In the genomic region with DNA sequence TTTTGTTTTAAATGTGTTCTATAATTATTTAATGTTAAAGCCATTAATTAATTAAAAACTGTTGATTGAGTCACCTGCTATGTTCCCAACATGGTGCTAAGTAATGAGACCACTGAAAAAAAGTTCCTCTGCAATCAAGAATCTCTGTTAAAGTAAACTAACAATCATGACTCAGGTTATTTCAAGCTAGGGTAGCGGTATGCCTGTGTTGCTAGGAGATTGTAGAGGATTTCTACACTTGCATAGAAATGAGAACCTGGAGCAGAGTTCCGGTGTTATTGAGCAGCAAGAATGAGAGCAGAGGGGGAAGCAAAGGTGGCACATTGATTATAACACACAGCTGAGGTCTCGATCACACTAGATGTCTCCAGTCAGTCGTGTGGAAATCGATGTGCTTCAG, we compare ENCODE assay signal across 21 cellular contexts. TPM values are rescaled to one million over a fixed set of nuclear protein-coding genes. Genes with fewer than 3 reads are reported as not detected.
DNase-seq lines count a peak whose midpoint lies in the region; ATAC-seq, FAIRE-seq and TF ChIP-seq lines count a peak whose summit lies in the region.
"Had no signal": no experiment of that assay in that cellular context is flagged by ENCODE, and none has a peak within 500 bp of the region (broad histone marks: within the 10 kb centered on the region; RNA-seq: fewer than 3 reads in every experiment).

No MANE protein-coding gene starts in this region.

- peak overlapping the region; percentile 51 to 85 (median 78) for H3K27ac Mint-ChIP-seq in nephron
- H3K27ac Mint-ChIP-seq in activated T-helper 1 cell treated with anti-CD3 and anti-CD28 coated beads, Interleukin-12 subunit alpha, Interleukin-12 subunit beta, Interleukin-2, Interleukin-4 antibody, amounts not matched to agents 30 ng/mL and 10 ng/mL and 1 ng/mL, durations not matched to agents 14 hours and 24 hours and 36 hours: no peak overlapping the region
- H3K27ac Mint-ChIP-seq: CD4-positive, alpha-beta memory T cell had no signal

- peak overlapping the region; percentile 31 to 45; a peak in 3 of 6 replicates for H3K27ac ChIP-seq in A549
- no peak overlapping the region for H3K27ac ChIP-seq in body of pancreas
- H3K27ac ChIP-seq: BLaER1 had no signal

- ATAC-seq in A549: peak; percentile 30 to 49; a peak in 2 of 6 replicates
- no peak for ATAC-seq in body of pancreas
- ATAC-seq: K562 had no signal

- H3K4me1 ChIP-seq in A549: peaks cover 11% of the 10 kb centered on the region
- no peaks in the 10 kb centered on the region for H3K4me1 ChIP-seq in body of pancreas
- H3K4me1 ChIP-seq: BLaER1 had no signal

- TF ChIP-seq RAD21 in A549 (conservative IDR thresholded peaks at IDR 0.05 in 1 of 2, IDR thresholded peaks at IDR 0.05 in 1 of 2): no peak

- POLR2A ChIA-PET in A549 (lab: Yijun Ruan, JAX): no interaction called here

- TF ChIP-seq CTCF in A549 (IDR thresholded peaks at IDR 0.05): no peak
- no peak for TF ChIP-seq CTCF in epithelial cell of esophagus (IDR thresholded peaks at IDR 0.05; ENCODE audit: insufficient read depth, low read depth, low read length, missing control alignments)
- TF ChIP-seq CTCF in nephron (IDR thresholded peaks at IDR 0.05; ENCODE audit: unreplicated experiment in 3 of 3): no peak
- no peak for TF ChIP-seq CTCF in body of pancreas (IDR thresholded peaks at IDR 0.05)

- no peaks in the 10 kb centered on the region for H3K9me3 ChIP-seq in A549
- no peaks in the 10 kb centered on the region for H3K9me3 ChIP-seq in body of pancreas
- H3K9me3 ChIP-seq: BLaER1 had no signal

- CTCF ChIA-PET in A549 (lab: Yijun Ruan, JAX): no interaction called here

- no peak for TF ChIP-seq POLR2A in A549 (IDR thresholded peaks at IDR 0.05; ENCODE audit: low read length)
- TF ChIP-seq POLR2A in body of pancreas (IDR thresholded peaks at IDR 0.05): no peak

- H3K36me3 ChIP-seq in body of pancreas (replicated peaks in 1 of 2; ENCODE audit: insufficient read depth in 1 of 2, low read depth in 2 of 2): no peaks in the 10 kb centered on the region
- H3K36me3 ChIP-seq: BLaER1 had no signal

- TF ChIP-seq EP300 in A549 (IDR thresholded peaks at IDR 0.05): no peak

- DNase-seq in A549 (ENCODE audit: low read depth in 1 of 2, low spot score in 1 of 2) (peak in 1 of 2 experiments; percentile 26), M059J (ENCODE audit: low read depth) (peak; percentile 55), epithelial cell of esophagus (ENCODE audit: low read depth) (peak; percentile 5), body of pancreas (no peak)
- no peak for DNase-seq in stimulated activated CD4-positive, alpha-beta T cell treated with anti-CD3 and anti-CD28 coated beads, Interleukin-4, amount 100 ng/mL, for 1 hour
- no peak for DNase-seq in activated T-helper 1 cell treated with anti-CD3 and anti-CD28 coated beads, Interleukin-12 subunit alpha, Interleukin-12 subunit beta, Interleukin-2, Interleukin-4 antibody, amounts not matched to agents 30 ng/mL and 10 ng/mL and 1 ng/mL, durations not matched to agents 14 hours and 24 hours and 36 hours (ENCODE audit: low spot score)
- DNase-seq: Calu3; CD4-positive, alpha-beta memory T cell; NCI-H1105; NCI-H2081 treated with DMSO at 0.1 percent for 48 hours; NCI-H510A; NCI-H82; OCI-M1; SHP77 treated with DMSO at 0.1 percent for 48 hours had no signal

- intact Hi-C loops in activated T-helper 1 cell treated with anti-CD3 and anti-CD28 coated beads, Interleukin-12 subunit alpha, Interleukin-12 subunit beta, Interleukin-2, Interleukin-4 antibody, amounts not matched to agents 30 ng/mL and 10 ng/mL and 1 ng/mL, durations not matched to agents 14 hours and 24 hours and 36 hours (cut with micrococcal nuclease): no loop called here
- intact Hi-C loops in body of pancreas (cut with DNase I): no loop called here

- 36% methylated on average over 5 of the region's 5 CpGs for WGBS in A549 (ENCODE audit: missing lambda C conversion rate)
- 54 to 64% methylated on average over 5 of the region's 5 CpGs for WGBS in body of pancreas, 2 donors

- H3K4me1 Mint-ChIP-seq in nephron: peaks cover 4% of the 10 kb centered on the region
- H3K4me1 Mint-ChIP-seq in activated T-helper 1 cell treated with anti-CD3 and anti-CD28 coated beads, Interleukin-12 subunit alpha, Interleukin-12 subunit beta, Interleukin-2, Interleukin-4 antibody, amounts not matched to agents 30 ng/mL and 10 ng/mL and 1 ng/mL, durations not matched to agents 14 hours and 24 hours and 36 hours (ENCODE audit: low read depth): no peaks in the 10 kb centered on the region
- H3K4me1 Mint-ChIP-seq: CD4-positive, alpha-beta memory T cell had no signal

- H3K27me3 ChIP-seq in body of pancreas: no peaks in the 10 kb centered on the region
- H3K27me3 ChIP-seq: BLaER1 had no signal

- H3K36me3 Mint-ChIP-seq in nephron (ENCODE audit: low read depth): no peaks in the 10 kb centered on the region
- H3K36me3 Mint-ChIP-seq in activated T-helper 1 cell treated with anti-CD3 and anti-CD28 coated beads, Interleukin-12 subunit alpha, Interleukin-12 subunit beta, Interleukin-2, Interleukin-4 antibody, amounts not matched to agents 30 ng/mL and 10 ng/mL and 1 ng/mL, durations not matched to agents 14 hours and 24 hours and 36 hours (ENCODE audit: low read depth): no peaks in the 10 kb centered on the region
- H3K36me3 Mint-ChIP-seq: CD4-positive, alpha-beta memory T cell had no signal

- H3K4me3 Mint-ChIP-seq in nephron: no peak overlapping the region
- H3K4me3 Mint-ChIP-seq in activated T-helper 1 cell treated with anti-CD3 and anti-CD28 coated beads, Interleukin-12 subunit alpha, Interleukin-12 subunit beta, Interleukin-2, Interleukin-4 antibody, amounts not matched to agents 30 ng/mL and 10 ng/mL and 1 ng/mL, durations not matched to agents 14 hours and 24 hours and 36 hours: no peak overlapping the region
- H3K4me3 Mint-ChIP-seq: CD4-positive, alpha-beta memory T cell had no signal

- H3K27me3 Mint-ChIP-seq in nephron (ENCODE audit: low read depth): no peaks in the 10 kb centered on the region
- no peaks in the 10 kb centered on the region for H3K27me3 Mint-ChIP-seq in activated T-helper 1 cell treated with anti-CD3 and anti-CD28 coated beads, Interleukin-12 subunit alpha, Interleukin-12 subunit beta, Interleukin-2, Interleukin-4 antibody, amounts not matched to agents 30 ng/mL and 10 ng/mL and 1 ng/mL, durations not matched to agents 14 hours and 24 hours and 36 hours (ENCODE audit: insufficient read depth)

- no peaks in the 10 kb centered on the region for H3K9me3 Mint-ChIP-seq in nephron
- H3K9me3 Mint-ChIP-seq in activated T-helper 1 cell treated with anti-CD3 and anti-CD28 coated beads, Interleukin-12 subunit alpha, Interleukin-12 subunit beta, Interleukin-2, Interleukin-4 antibody, amounts not matched to agents 30 ng/mL and 10 ng/mL and 1 ng/mL, durations not matched to agents 14 hours and 24 hours and 36 hours: no peaks in the 10 kb centered on the region

- peak overlapping the region; percentile 51 for H3K4me2 ChIP-seq in A549
- H3K4me2 ChIP-seq: BLaER1 had no signal

- FAIRE-seq in A549 (lab: Jason Lieb, UNC): no peak
- FAIRE-seq: GM12892, H1, K562 had no signal

- H3K4me3 ChIP-seq in A549 (no peak overlapping the region), epithelial cell of esophagus (ENCODE audit: low read length) (no peak overlapping the region), body of pancreas (no peak overlapping the region)
- H3K4me3 ChIP-seq: BLaER1, K562 had no signal

TF ChIP-seq in A549, 52 proteins besides CTCF, POLR2A, EP300 and RAD21:
- TF ChIP-seq MAFK (IDR thresholded peaks at IDR 0.05; ENCODE audit: partially characterized antibody) (peak; percentile 48), TP53 (CRISPR knock-in tag; IDR thresholded peaks at IDR 0.05) (no peak)

RNA-seq across cellular contexts. Expression of a gene that starts 41.4 kb away (rescaled TPM):
- polyA plus RNA-seq in A549 (2011; rRNA removed): not detected in 2 replicates
- polyA plus RNA-seq in A549 (2012; cell fraction: cytosol; rRNA removed): not detected in 2 replicates
- not detected in 2 replicates for polyA plus RNA-seq in A549 (2012; cell fraction: nucleus; rRNA removed)
- polyA plus RNA-seq in A549 (2017; fragmentation: RNase III; extraction: RNeasy Plus Mini Kit Qiagen cat#74134 plus additional on column Dnase treatment): not detected in 3 replicates
- polyA minus RNA-seq in A549 (2011; rRNA and poly(A)+ RNA removed): not detected in 2 replicates
- total RNA-seq in M059J (2014; rRNA removed; shearing (Covaris generic)): not detected in 2 replicates
- total RNA-seq in activated T-helper 1 cell treated with anti-CD3 and anti-CD28 coated beads, Interleukin-12 subunit alpha, Interleukin-12 subunit beta, Interleukin-2, Interleukin-4 antibody, amounts not matched to agents 30 ng/mL and 10 ng/mL and 1 ng/mL, durations not matched to agents 14 hours and 24 hours and 36 hours: not detected in 2 replicates
- total RNA-seq in body of pancreas: not detected
- total RNA-seq: A673; Calu3; CD4-positive, alpha-beta memory T cell; H1; K562; RPMI7951 had no signal
- polyA plus RNA-seq: CD4-positive, alpha-beta memory T cell; H1; K562 had no signal

RNA-seq across cellular contexts. Expression of a gene that starts 60.0 kb away (rescaled TPM):
- not detected in 2 replicates for polyA plus RNA-seq in A549 (2011; rRNA removed)
- not detected in 2 replicates for polyA plus RNA-seq in A549 (2012; cell fraction: cytosol; rRNA removed)
- not detected in 2 replicates for polyA plus RNA-seq in A549 (2012; cell fraction: nucleus; rRNA removed)
- polyA plus RNA-seq in A549 (2017; fragmentation: RNase III; extraction: RNeasy Plus Mini Kit Qiagen cat#74134 plus additional on column Dnase treatment): not detected in 3 replicates
- polyA minus RNA-seq in A549 (2011; rRNA and poly(A)+ RNA removed): not detected in 2 replicates
- total RNA-seq in M059J (2014; rRNA removed; shearing (Covaris generic)): 0.02 TPM in 1 of 2 replicates, not detected in the other
- total RNA-seq in activated T-helper 1 cell treated with anti-CD3 and anti-CD28 coated beads, Interleukin-12 subunit alpha, Interleukin-12 subunit beta, Interleukin-2, Interleukin-4 antibody, amounts not matched to agents 30 ng/mL and 10 ng/mL and 1 ng/mL, durations not matched to agents 14 hours and 24 hours and 36 hours: not detected in 2 replicates
- not detected for total RNA-seq in body of pancreas
- total RNA-seq: Calu3; CD4-positive, alpha-beta memory T cell; H1; RPMI7951 had no signal
- polyA plus RNA-seq: CD4-positive, alpha-beta memory T cell; H1 had no signal

Comparison
In these comparisons a context has a peak if more than half of its experiments do, and no peak if none do; other contexts are left out.
1. DNase-seq: peak in M059J (single experiment) and epithelial cell of esophagus (single experiment); none in stimulated activated CD4-positive, alpha-beta T cell treated with anti-CD3 and anti-CD28 coated beads, Interleukin-4, amount 100 ng/mL, for 1 hour (single experiment), activated T-helper 1 cell treated with anti-CD3 and anti-CD28 coated beads, Interleukin-12 subunit alpha, Interleukin-12 subunit beta, Interleukin-2, Interleukin-4 antibody, amounts not matched to agents 30 ng/mL and 10 ng/mL and 1 ng/mL, durations not matched to agents 14 hours and 24 hours and 36 hours (single experiment) and body of pancreas (0 of 4).
2. H3K27ac ChIP-seq: peak in A549 (2 of 2); none in body of pancreas (0 of 4).